Comparison of ENCODE assay signal across 1 cellular context in genomic region chr16:2224183-2224486, GRCh38.
A peak's percentile ranks its signal among the peaks of the same experiment; 100 is the strongest.
TF ChIP-seq lines count a peak whose summit lies in the region.

No MANE protein-coding gene starts in this region.

TF ChIP-seq in HCT116, 20 proteins besides CTCF, POLR2A, EP300 and RAD21:
- TF ChIP-seq SIN3A (IDR thresholded peaks at IDR 0.05; ENCODE audit: low read depth), result no peak
- TF ChIP-seq CEBPB (IDR thresholded peaks at IDR 0.05; ENCODE audit: low read depth), result no peak
- TF ChIP-seq TCF7L2 (IDR thresholded peaks at IDR 0.05; ENCODE audit: borderline replicate concordance, extremely low read depth, insufficient read depth, insufficient read length), result peak; percentile 59
- no peak for TF ChIP-seq EZH2phosphoT487 (IDR thresholded peaks at IDR 0.05; ENCODE audit: borderline replicate concordance)
